ENCODE assay signal across 11 cellular contexts in the genomic region with DNA sequence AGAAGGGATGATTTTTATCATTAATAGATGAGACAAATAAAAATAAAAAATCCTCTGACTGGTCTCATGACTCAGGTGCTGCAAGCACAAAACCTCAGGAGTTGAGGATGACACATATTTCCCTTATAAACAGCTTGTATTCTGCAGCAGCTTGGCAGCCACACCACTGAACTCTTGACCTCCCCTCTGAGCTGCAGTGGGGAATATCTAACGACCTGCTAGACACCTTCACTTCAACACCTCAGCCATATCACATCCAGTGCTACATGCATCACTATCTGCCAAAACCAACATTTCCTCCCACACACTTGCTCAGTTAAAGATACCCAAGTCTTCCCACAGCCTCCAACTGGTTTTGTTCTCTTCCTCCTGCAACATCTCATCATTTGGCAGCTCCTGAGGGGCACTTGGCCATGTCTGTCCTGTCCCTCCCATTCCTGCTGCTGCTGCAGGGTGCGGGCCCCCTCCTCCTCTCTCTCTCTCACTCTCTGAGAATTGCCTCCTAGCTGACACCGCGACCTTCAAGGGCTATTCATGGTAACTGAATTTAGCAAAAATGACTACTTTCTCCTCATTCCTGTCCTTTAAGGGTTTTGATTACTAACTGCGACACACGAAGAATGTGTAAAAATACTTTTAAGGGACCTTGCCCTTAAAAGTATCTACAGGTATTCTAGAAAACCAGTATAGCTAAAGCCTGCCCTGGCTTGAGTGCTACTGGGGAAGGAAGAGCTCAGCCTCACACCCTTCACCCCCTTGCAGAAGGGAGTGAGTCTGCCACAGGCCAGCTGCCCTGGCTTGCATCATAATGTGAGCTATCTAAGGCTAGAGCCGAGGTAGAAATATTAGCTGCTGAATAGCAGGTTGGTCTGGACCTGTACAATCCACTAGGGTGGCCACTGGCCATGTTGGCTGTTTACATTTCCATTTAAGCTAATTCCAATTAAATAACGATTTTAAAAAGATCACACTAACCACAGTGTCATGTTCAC. TPM values are rescaled to one million over a fixed set of nuclear protein-coding genes. Genes with fewer than 3 reads are reported as not detected.
A peak's percentile ranks its signal among the peaks of the same experiment; 100 is the strongest.
DNase-seq lines count a peak whose midpoint lies in the region; ATAC-seq and TF ChIP-seq lines count a peak whose summit lies in the region.
"Had no signal": no experiment of that assay in that cellular context is flagged by ENCODE, and none has a peak within 500 bp of the region (broad histone marks: within the 10 kb centered on the region; RNA-seq: fewer than 3 reads in every experiment).

No MANE protein-coding gene starts in this region.

- no peak overlapping the region for H3K4me3 ChIP-seq in fibroblast of mammary gland (ENCODE audit: control insufficient read depth, low read depth, low read length)

- H3K27me3 Mint-ChIP-seq in mesothelial cell of epicardium (ENCODE audit: low read depth), result peaks cover 27% of the 10 kb centered on the region

- no peak for TF ChIP-seq CTCF in fibroblast of mammary gland (conservative IDR thresholded peaks at IDR 0.05; ENCODE audit: control insufficient read depth, insufficient read depth, low read depth, low read length)
- TF ChIP-seq CTCF in mesothelial cell of epicardium (IDR thresholded peaks at IDR 0.05; ENCODE audit: unreplicated experiment), result no peak

- H3K4me1 Mint-ChIP-seq in stimulated activated effector memory CD8-positive, alpha-beta T cell treated with anti-CD3 and anti-CD28 coated beads, Interleukin-12 subunit alpha, Interleukin-12 subunit beta, amount 100 ng/mL, for 72 hours, result peaks cover 37% of the 10 kb centered on the region
- peaks cover 11% of the 10 kb centered on the region for H3K4me1 Mint-ChIP-seq in mesothelial cell of epicardium

- H3K36me3 Mint-ChIP-seq in stimulated activated effector memory CD8-positive, alpha-beta T cell treated with anti-CD3 and anti-CD28 coated beads, Interleukin-12 subunit alpha, Interleukin-12 subunit beta, amount 100 ng/mL, for 72 hours, result peaks cover 4% of the 10 kb centered on the region
- H3K36me3 Mint-ChIP-seq in mesothelial cell of epicardium, result no peaks in the 10 kb centered on the region
- H3K36me3 Mint-ChIP-seq: WTC11 had no signal

- ATAC-seq in stimulated activated effector memory CD8-positive, alpha-beta T cell treated with anti-CD3 and anti-CD28 coated beads, Interleukin-12 subunit alpha, Interleukin-12 subunit beta, amount 100 ng/mL, for 72 hours, result peak; percentile 98
- no peak for ATAC-seq in GM21825 (IDR thresholded peaks at IDR 0.05; ENCODE audit: unreplicated experiment)
- ATAC-seq: WTC11 had no signal

- H3K9me3 Mint-ChIP-seq in stimulated activated effector memory CD8-positive, alpha-beta T cell treated with anti-CD3 and anti-CD28 coated beads, Interleukin-12 subunit alpha, Interleukin-12 subunit beta, amount 100 ng/mL, for 72 hours, result no peaks in the 10 kb centered on the region
- no peaks in the 10 kb centered on the region for H3K9me3 Mint-ChIP-seq in mesothelial cell of epicardium
- H3K9me3 Mint-ChIP-seq: WTC11 had no signal

- peak overlapping the region; percentile 10 for H3K27ac Mint-ChIP-seq in stimulated activated effector memory CD8-positive, alpha-beta T cell treated with anti-CD3 and anti-CD28 coated beads, Interleukin-12 subunit alpha, Interleukin-12 subunit beta, amount 100 ng/mL, for 72 hours
- no peak overlapping the region for H3K27ac Mint-ChIP-seq in mesothelial cell of epicardium
- H3K27ac Mint-ChIP-seq: WTC11 had no signal

- DNase-seq in activated T-cell treated with anti-CD3 and anti-CD28 coated beads for 24 hours (ENCODE audit: low read depth) (peak; percentile 36), activated T-cell treated with anti-CD3 and anti-CD28 coated beads for 4 hours (no peak), fibroblast of mammary gland (ENCODE audit: low read depth) (peak; percentile 40), NCI-H1105 treated with DMSO at 0.1 percent for 48 hours (lab: John Stamatoyannopoulos, UW) (no peak), mesothelial cell of epicardium (ENCODE audit: low spot score in 2 of 2, unreplicated experiment in 2 of 2) (no peak)
- DNase-seq in activated CD4-positive, alpha-beta T cell treated with anti-CD3 and anti-CD28 coated beads for 48 hours, result peak; percentile 44
- DNase-seq in stimulated activated effector memory CD8-positive, alpha-beta T cell treated with anti-CD3 and anti-CD28 coated beads, Interleukin-12 subunit alpha, Interleukin-12 subunit beta, amount 100 ng/mL, for 72 hours (ENCODE audit: low spot score in 2 of 2), result peak; percentile 13 to 64
- DNase-seq: MV-4-11 had no signal

- H3K4me3 Mint-ChIP-seq in stimulated activated effector memory CD8-positive, alpha-beta T cell treated with anti-CD3 and anti-CD28 coated beads, Interleukin-12 subunit alpha, Interleukin-12 subunit beta, amount 100 ng/mL, for 72 hours, result peak overlapping the region; percentile 12
- H3K4me3 Mint-ChIP-seq in mesothelial cell of epicardium, result no peak overlapping the region
- H3K4me3 Mint-ChIP-seq: WTC11 had no signal

RNA-seq across cellular contexts. Expression of a gene that starts 5.0 kb away (rescaled TPM):
- not detected in 3 replicates for total RNA-seq in mesothelial cell of epicardium
- total RNA-seq: fibroblast of villous mesenchyme, WTC11 had no signal

RNA-seq across cellular contexts. Expression of a gene that starts 39.4 kb away (rescaled TPM):
- total RNA-seq in mesothelial cell of epicardium, result 21.7 to 26.3 TPM (median 22.5 TPM) in 3 replicates

Comparison
In these comparisons a context has a peak if more than half of its experiments do, and no peak if none do; other contexts are left out.
1. DNase-seq: peak in activated T-cell treated with anti-CD3 and anti-CD28 coated beads for 24 hours (single experiment), activated CD4-positive, alpha-beta T cell treated with anti-CD3 and anti-CD28 coated beads for 48 hours (single experiment), fibroblast of mammary gland (single experiment) and stimulated activated effector memory CD8-positive, alpha-beta T cell treated with anti-CD3 and anti-CD28 coated beads, Interleukin-12 subunit alpha, Interleukin-12 subunit beta, amount 100 ng/mL, for 72 hours (2 of 2); none in activated T-cell treated with anti-CD3 and anti-CD28 coated beads for 4 hours (single experiment), NCI-H1105 treated with DMSO at 0.1 percent for 48 hours (single experiment) and mesothelial cell of epicardium (0 of 2).